In genomic region chr17:33260638-33261037, GRCh38 we compare ENCODE assay signal across 25 cellular contexts. TPM values are rescaled to one million over a fixed set of nuclear protein-coding genes. Genes with fewer than 3 reads are reported as not detected.
"Had no signal": no experiment of that assay in that cellular context is flagged by ENCODE, and none has a peak within 500 bp of the region (broad histone marks: within the 10 kb centered on the region; RNA-seq: fewer than 3 reads in every experiment).

No MANE protein-coding gene starts in this region.

- DNase-seq: activated CD4-positive, alpha-beta T cell treated with anti-CD3 and anti-CD28 coated beads for 1 hour; activated CD8-positive, alpha-beta memory T cell treated with anti-CD3 and anti-CD28 coated beads, Interleukin-2, amount 50 U/mL, for 48 hours; activated naive CD4-positive, alpha-beta T cell treated with Interleukin-2 at 50 U/mL for 16 hours; activated naive CD8-positive, alpha-beta T cell treated with anti-CD3 and anti-CD28 coated beads, Interleukin-2, amount 10 ng/mL, durations not matched to agents 7 days and 5 days; activated T-cell treated with anti-CD3 and anti-CD28 coated beads, Interleukin-2, amount 50 U/mL, for 4 hours; amniotic stem cell; glutamatergic neuron; nephron progenitor cell; nucleus accumbens; right cardiac atrium; stimulated activated CD4-positive, alpha-beta T cell treated with anti-CD3 and anti-CD28 coated beads, Interleukin-12 subunit alpha, Interleukin-12 subunit beta, amount 100 ng/mL, for 4 hours; stimulated activated naive B cell treated with anti-CD40 and anti-IgM and Interleukin-4, amounts not matched to agents 10 μg/mL and 1 μg/mL and 100 μg/mL, for 72 hours; WERI-Rb-1 had no signal

- H3K9me3 ChIP-seq: esophagus muscularis mucosa, vagina had no signal

- H3K4me3 ChIP-seq: coronary artery, esophagus muscularis mucosa, hepatocyte, vagina had no signal

- H3K27me3 ChIP-seq: hepatocyte, vagina had no signal

- H3K36me3 ChIP-seq: esophagus muscularis mucosa, vagina, WERI-Rb-1 had no signal

- FAIRE-seq: frontal cortex, islet of Langerhans, TTC549 had no signal

- H3K27ac ChIP-seq: coronary artery, esophagus muscularis mucosa, hepatocyte, parathyroid adenoma, vagina, WERI-Rb-1 had no signal

- H3K4me1 ChIP-seq: esophagus muscularis mucosa, parathyroid adenoma, vagina had no signal

RNA-seq across cellular contexts. Expression of gene ASIC2, which starts 32.5 kb away (rescaled TPM):
- total RNA-seq: activated CD8-positive, alpha-beta memory T cell treated with anti-CD3 and anti-CD28 coated beads for 36 hours; activated naive CD8-positive, alpha-beta T cell treated with anti-CD3 and anti-CD28 coated beads, Interleukin-2, amount 10 ng/mL, durations not matched to agents 7 days and 5 days; activated T-cell treated with anti-CD3 and anti-CD28 coated beads, Interleukin-2, amount 50 U/mL, for 4 hours; activated T-helper 2 cell treated with anti-CD3 and anti-CD28 coated beads, Interferon-gamma antibody, Interleukin-2, Interleukin-4, amounts not matched to agents 10 μg/mL and 5 μg/mL and 100 μg/mL, durations not matched to agents 14 hours and 24 hours and 36 hours; bronchial epithelial cell; mononuclear cell; right cardiac atrium; vagina had no signal
- polyA plus RNA-seq: right cardiac atrium had no signal
